ENCODE assay signal across 1 cellular context in genomic region chr2:167898297-167898696, GRCh38.
A peak's percentile ranks its signal among the peaks of the same experiment; 100 is the strongest.
TF ChIP-seq lines count a peak whose summit lies in the region.

No MANE protein-coding gene starts in this region.

TF ChIP-seq in K562, 482 proteins besides CTCF, POLR2A, EP300 and RAD21 (continued from another document and continues in another):
- no peak for TF ChIP-seq ZNF212 (CRISPR knock-in tag; IDR thresholded peaks at IDR 0.05)
- no peak for TF ChIP-seq ATF3 (IDR thresholded peaks at IDR 0.05)
- no peak for TF ChIP-seq ATF3 (CRISPR knock-in tag; conservative IDR thresholded peaks at IDR 0.05)
- TF ChIP-seq, protein P1, sequence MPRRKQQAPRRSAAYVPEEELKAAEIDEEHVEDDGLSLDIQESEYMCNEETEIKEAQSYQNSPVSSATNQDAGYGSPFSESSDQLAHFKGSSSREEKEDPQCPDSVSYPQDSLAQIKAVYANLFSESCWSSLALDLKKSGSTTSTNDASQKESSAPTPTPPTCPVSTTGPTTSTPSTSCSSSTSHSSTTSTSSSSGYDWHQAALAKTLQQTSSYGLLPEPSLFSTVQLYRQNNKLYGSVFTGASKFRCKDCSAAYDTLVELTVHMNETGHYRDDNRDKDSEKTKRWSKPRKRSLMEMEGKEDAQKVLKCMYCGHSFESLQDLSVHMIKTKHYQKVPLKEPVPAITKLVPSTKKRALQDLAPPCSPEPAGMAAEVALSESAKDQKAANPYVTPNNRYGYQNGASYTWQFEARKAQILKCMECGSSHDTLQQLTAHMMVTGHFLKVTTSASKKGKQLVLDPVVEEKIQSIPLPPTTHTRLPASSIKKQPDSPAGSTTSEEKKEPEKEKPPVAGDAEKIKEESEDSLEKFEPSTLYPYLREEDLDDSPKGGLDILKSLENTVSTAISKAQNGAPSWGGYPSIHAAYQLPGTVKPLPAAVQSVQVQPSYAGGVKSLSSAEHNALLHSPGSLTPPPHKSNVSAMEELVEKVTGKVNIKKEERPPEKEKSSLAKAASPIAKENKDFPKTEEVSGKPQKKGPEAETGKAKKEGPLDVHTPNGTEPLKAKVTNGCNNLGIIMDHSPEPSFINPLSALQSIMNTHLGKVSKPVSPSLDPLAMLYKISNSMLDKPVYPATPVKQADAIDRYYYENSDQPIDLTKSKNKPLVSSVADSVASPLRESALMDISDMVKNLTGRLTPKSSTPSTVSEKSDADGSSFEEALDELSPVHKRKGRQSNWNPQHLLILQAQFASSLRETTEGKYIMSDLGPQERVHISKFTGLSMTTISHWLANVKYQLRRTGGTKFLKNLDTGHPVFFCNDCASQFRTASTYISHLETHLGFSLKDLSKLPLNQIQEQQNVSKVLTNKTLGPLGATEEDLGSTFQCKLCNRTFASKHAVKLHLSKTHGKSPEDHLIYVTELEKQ (CRISPR knock-in tag; IDR thresholded peaks at IDR 0.05), result no peak
- TF ChIP-seq NFE2L1 (tag; IDR thresholded peaks at IDR 0.05; ENCODE audit: borderline replicate concordance, low read depth), result no peak
- TF ChIP-seq TEAD1 (CRISPR knock-in tag; IDR thresholded peaks at IDR 0.05), result no peak
- TF ChIP-seq ZNF140 (CRISPR knock-in tag; IDR thresholded peaks at IDR 0.05), result no peak
- no peak for TF ChIP-seq ZBTB17 (CRISPR knock-in tag; IDR thresholded peaks at IDR 0.05)
- no peak for TF ChIP-seq GTF2A2 (tag; IDR thresholded peaks at IDR 0.05)
- TF ChIP-seq ELK3 (CRISPR knock-in tag; IDR thresholded peaks at IDR 0.05), result no peak
- TF ChIP-seq NCOA2 (IDR thresholded peaks at IDR 0.05; ENCODE audit: partially characterized antibody in 2 of 2), result no peak
- no peak for TF ChIP-seq ZKSCAN1 (IDR thresholded peaks at IDR 0.05; ENCODE audit: low read depth, low read length)
- TF ChIP-seq RNF2 (IDR thresholded peaks at IDR 0.05), result no peak
- no peak for TF ChIP-seq BRCA1 (IDR thresholded peaks at IDR 0.05)
- TF ChIP-seq BRCA1 (CRISPR knock-in tag; IDR thresholded peaks at IDR 0.05), result no peak
- peak; percentile 32; the same call in 1 of the 2 replicates for TF ChIP-seq MAFG (tag; conservative IDR thresholded peaks at IDR 0.05)
- no peak for TF ChIP-seq ZNF41 (CRISPR knock-in tag; conservative IDR thresholded peaks at IDR 0.05)
- TF ChIP-seq BRD4 (IDR thresholded peaks at IDR 0.05), result no peak
- TF ChIP-seq SRSF1 (IDR thresholded peaks at IDR 0.05; ENCODE audit: low read depth, low read length), result no peak
- no peak for TF ChIP-seq ZBTB1 (CRISPR knock-in tag; IDR thresholded peaks at IDR 0.05; ENCODE audit: borderline replicate concordance, low read depth)
- peak; percentile 73 for TF ChIP-seq ARID1B (IDR thresholded peaks at IDR 0.05)
- no peak for TF ChIP-seq NONO (IDR thresholded peaks at IDR 0.05; ENCODE audit: low read depth in 2 of 2, low read length in 1 of 2)
- no peak for TF ChIP-seq GTF2E2 (tag; IDR thresholded peaks at IDR 0.05)
- TF ChIP-seq VEZF1 (CRISPR knock-in tag; IDR thresholded peaks at IDR 0.05), result no peak
- TF ChIP-seq ATF7 (IDR thresholded peaks at IDR 0.05), result no peak
- TF ChIP-seq CLOCK (CRISPR knock-in tag; IDR thresholded peaks at IDR 0.05; ENCODE audit: borderline replicate concordance), result no peak
- TF ChIP-seq ZNF232 (CRISPR knock-in tag; IDR thresholded peaks at IDR 0.05), result no peak
- TF ChIP-seq ZFPM2 (CRISPR knock-in tag; IDR thresholded peaks at IDR 0.05), result no peak
- TF ChIP-seq RBBP5 (IDR thresholded peaks at IDR 0.05; ENCODE audit: borderline replicate concordance, insufficient read depth, low read length, poor library complexity, severe bottlenecking), result no peak
- TF ChIP-seq, protein P2, sequence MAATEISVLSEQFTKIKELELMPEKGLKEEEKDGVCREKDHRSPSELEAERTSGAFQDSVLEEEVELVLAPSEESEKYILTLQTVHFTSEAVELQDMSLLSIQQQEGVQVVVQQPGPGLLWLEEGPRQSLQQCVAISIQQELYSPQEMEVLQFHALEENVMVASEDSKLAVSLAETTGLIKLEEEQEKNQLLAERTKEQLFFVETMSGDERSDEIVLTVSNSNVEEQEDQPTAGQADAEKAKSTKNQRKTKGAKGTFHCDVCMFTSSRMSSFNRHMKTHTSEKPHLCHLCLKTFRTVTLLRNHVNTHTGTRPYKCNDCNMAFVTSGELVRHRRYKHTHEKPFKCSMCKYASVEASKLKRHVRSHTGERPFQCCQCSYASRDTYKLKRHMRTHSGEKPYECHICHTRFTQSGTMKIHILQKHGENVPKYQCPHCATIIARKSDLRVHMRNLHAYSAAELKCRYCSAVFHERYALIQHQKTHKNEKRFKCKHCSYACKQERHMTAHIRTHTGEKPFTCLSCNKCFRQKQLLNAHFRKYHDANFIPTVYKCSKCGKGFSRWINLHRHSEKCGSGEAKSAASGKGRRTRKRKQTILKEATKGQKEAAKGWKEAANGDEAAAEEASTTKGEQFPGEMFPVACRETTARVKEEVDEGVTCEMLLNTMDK (IDR thresholded peaks at IDR 0.05; ENCODE audit: borderline replicate concordance, insufficient read depth, low read depth, low read length, poor library complexity, severe bottlenecking), result no peak
- no peak for TF ChIP-seq STAT6 (CRISPR knock-in tag; IDR thresholded peaks at IDR 0.05)
- TF ChIP-seq CEBPG (CRISPR knock-in tag; IDR thresholded peaks at IDR 0.05), result no peak
- TF ChIP-seq CEBPG (tag; conservative IDR thresholded peaks at IDR 0.05 in 1 of 2, IDR thresholded peaks at IDR 0.05 in 1 of 2), result no peak
- no peak for TF ChIP-seq CBX3 (IDR thresholded peaks at IDR 0.05; ENCODE audit: borderline replicate concordance in 1 of 2, low read length in 2 of 2)
- TF ChIP-seq HDAC8 (tag; IDR thresholded peaks at IDR 0.05), result no peak
- no peak for TF ChIP-seq OTX1 (CRISPR knock-in tag; IDR thresholded peaks at IDR 0.05)
- no peak for TF ChIP-seq SREBF1 (IDR thresholded peaks at IDR 0.05; ENCODE audit: borderline replicate concordance, low read depth, low read length)
- TF ChIP-seq C11orf30 (IDR thresholded peaks at IDR 0.05; ENCODE audit: low read depth), result peak; percentile 42; the same call in 1 of the 2 replicates
- no peak for TF ChIP-seq SRSF9 (IDR thresholded peaks at IDR 0.05; ENCODE audit: borderline replicate concordance, low read depth, low read length)
- TF ChIP-seq, protein P3, sequence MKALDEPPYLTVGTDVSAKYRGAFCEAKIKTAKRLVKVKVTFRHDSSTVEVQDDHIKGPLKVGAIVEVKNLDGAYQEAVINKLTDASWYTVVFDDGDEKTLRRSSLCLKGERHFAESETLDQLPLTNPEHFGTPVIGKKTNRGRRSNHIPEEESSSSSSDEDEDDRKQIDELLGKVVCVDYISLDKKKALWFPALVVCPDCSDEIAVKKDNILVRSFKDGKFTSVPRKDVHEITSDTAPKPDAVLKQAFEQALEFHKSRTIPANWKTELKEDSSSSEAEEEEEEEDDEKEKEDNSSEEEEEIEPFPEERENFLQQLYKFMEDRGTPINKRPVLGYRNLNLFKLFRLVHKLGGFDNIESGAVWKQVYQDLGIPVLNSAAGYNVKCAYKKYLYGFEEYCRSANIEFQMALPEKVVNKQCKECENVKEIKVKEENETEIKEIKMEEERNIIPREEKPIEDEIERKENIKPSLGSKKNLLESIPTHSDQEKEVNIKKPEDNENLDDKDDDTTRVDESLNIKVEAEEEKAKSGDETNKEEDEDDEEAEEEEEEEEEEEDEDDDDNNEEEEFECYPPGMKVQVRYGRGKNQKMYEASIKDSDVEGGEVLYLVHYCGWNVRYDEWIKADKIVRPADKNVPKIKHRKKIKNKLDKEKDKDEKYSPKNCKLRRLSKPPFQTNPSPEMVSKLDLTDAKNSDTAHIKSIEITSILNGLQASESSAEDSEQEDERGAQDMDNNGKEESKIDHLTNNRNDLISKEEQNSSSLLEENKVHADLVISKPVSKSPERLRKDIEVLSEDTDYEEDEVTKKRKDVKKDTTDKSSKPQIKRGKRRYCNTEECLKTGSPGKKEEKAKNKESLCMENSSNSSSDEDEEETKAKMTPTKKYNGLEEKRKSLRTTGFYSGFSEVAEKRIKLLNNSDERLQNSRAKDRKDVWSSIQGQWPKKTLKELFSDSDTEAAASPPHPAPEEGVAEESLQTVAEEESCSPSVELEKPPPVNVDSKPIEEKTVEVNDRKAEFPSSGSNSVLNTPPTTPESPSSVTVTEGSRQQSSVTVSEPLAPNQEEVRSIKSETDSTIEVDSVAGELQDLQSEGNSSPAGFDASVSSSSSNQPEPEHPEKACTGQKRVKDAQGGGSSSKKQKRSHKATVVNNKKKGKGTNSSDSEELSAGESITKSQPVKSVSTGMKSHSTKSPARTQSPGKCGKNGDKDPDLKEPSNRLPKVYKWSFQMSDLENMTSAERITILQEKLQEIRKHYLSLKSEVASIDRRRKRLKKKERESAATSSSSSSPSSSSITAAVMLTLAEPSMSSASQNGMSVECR (CRISPR knock-in tag; IDR thresholded peaks at IDR 0.05), result no peak
- no peak for TF ChIP-seq ATF4 (CRISPR knock-in tag; IDR thresholded peaks at IDR 0.05)
- no peak for TF ChIP-seq GABPB1 (CRISPR knock-in tag; IDR thresholded peaks at IDR 0.05)
- TF ChIP-seq DMBX1 (CRISPR knock-in tag; IDR thresholded peaks at IDR 0.05; ENCODE audit: borderline replicate concordance), result no peak
- TF ChIP-seq TAL1 (IDR thresholded peaks at IDR 0.05), result peak; percentile 58
- TF ChIP-seq ZNF77 (CRISPR knock-in tag; IDR thresholded peaks at IDR 0.05), result no peak
- peak; percentile 28; the same call in 1 of the 2 replicates for TF ChIP-seq NCOR1 (IDR thresholded peaks at IDR 0.05)
- no peak for TF ChIP-seq SUPT5H (IDR thresholded peaks at IDR 0.05)
- peak in 1 of 2 experiments; percentile 14; a peak in 1 of 4 replicates for TF ChIP-seq TRIM24 (IDR thresholded peaks at IDR 0.05)
